ENCODE assay signal across 20 cellular contexts in the genomic region with DNA sequence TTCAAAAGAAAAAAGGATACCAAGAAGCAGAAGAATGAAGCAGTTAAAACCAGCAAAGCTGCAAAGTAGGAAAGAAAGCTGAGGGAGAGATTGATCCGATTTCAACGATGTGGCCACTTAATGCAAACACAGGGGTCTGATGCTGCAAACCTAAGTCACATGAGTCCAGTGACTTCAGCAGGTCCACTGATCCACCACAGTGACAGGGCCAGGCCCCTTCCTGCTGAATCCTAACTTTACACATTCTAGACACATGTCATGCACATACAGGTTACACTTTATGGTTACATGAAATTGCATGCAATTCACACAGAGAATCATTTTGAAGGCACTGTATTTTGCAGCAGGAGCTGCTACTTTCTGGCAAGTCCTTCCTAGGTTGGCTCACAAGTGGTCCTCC.
"Had no signal": no experiment of that assay in that cellular context is flagged by ENCODE, and none has a peak within 500 bp of the region (broad histone marks: within the 10 kb centered on the region; RNA-seq: fewer than 3 reads in every experiment).

No MANE protein-coding gene starts in this region.

- H3K27ac ChIP-seq: SJSA1, SK-N-MC had no signal

- H3K27me3 ChIP-seq: MG63, SJSA1 had no signal

- H3K36me3 ChIP-seq: SJSA1 had no signal

- H3K9me3 ChIP-seq: MG63, SJSA1 had no signal

- H3K4me3 ChIP-seq: MG63, SJSA1, SK-N-MC had no signal

- DNase-seq: Karpas-422, KG1, MG63, NCI-H1092, NCI-H1105 treated with DMSO at 0.1 percent for 48 hours, NCI-H1417 treated with DMSO at 0.1 percent for 48 hours, NCI-H187, NCI-H2029, NCI-H2081 treated with DMSO at 0.1 percent for 48 hours, NCI-H2171, NCI-H345, NCI-H446 treated with DMSO at 0.1 percent for 48 hours, NCI-H510A treated with DMSO at 0.1 percent for 48 hours, NCI-H526, NCI-H748 treated with DMSO at 0.1 percent for 48 hours, Right ventricle myocardium superior, RPMI8226, SIG-M5 had no signal
